1 cellular context compared by ENCODE assay signal in the genomic region with DNA sequence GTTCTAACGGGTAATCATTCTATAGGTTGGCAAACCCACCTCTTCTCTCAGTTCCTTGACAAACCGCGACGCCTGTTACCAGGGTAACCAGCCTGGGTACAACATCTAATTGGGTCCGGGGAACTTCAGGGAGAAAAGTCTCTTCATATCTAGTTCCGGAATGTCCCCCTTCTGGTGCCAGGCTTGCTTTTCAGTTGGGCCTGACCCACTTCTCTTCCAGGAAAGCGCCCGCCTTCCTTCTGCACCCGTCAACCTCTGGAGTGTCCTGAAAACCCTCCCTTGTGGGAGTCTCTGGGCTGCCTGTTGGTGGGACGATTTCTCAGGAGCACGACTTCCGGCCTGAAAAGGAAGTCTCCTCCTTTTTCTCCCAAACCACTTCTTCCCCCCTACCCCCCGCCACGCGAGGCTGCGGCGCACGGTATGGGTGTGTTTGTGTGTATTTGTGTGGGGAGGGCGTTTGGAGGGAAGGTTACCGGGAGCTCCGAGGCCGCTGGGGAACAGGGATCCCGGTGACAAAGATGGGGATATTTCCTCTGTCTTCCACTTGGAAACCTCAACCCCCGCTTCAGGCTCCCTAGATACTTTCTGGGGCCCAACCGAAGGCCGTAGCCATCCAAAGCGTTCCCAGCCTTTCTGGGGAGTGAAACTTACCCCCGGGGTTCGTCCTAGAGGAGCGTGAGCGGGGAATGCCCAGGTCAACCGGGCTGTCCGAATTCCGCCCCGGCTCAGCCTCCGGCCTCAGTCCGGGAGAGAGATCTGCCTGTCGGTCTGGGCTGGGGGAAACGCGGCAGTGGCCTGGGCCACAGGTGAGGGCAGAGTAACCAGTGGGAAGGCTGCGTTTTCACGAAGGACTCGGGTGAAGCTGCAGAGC.
TF ChIP-seq lines count a peak whose summit lies in the region.

A gene with protein sequence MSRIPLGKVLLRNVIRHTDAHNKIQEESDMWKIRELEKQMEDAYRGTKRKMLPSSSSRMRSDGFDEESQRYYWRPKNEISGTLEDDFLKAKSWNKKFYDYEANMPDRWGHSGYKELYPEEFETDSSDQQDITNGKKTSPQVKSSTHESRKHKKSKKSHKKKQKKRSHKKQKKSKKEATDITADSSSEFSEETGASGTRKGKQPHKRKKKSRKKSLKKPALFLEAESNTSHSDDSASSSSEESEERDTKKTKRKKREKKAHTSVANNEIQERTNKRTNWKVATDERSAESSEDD (plus strand): TSS at position 359 of the 871 bp plus-strand sequence. CDS start 1,276 bp downstream, outside the sequence.
A gene with protein sequence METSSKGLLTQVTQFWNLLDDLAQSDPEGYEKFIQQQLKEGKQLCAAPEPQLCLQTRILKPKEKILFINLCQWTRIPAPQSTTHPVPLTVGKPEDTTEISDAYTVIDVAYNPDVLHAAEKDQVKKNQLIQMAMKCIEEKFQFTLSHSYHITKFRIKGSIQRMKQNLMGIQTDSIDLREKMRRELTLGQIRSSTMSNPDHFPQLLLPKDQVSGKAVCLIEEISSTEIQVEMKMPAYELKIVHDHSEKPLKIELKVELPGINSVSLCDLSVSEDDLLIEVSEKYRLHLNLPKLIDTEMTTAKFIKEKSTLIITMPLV (minus strand): TSS at position 77 of the 871 bp plus-strand sequence. CDS start 843 bp downstream, outside the sequence.

TF ChIP-seq in HepG2, 621 proteins besides CTCF, POLR2A, EP300 and RAD21 (continued from another document and continues in another):
- TF ChIP-seq, protein P1, sequence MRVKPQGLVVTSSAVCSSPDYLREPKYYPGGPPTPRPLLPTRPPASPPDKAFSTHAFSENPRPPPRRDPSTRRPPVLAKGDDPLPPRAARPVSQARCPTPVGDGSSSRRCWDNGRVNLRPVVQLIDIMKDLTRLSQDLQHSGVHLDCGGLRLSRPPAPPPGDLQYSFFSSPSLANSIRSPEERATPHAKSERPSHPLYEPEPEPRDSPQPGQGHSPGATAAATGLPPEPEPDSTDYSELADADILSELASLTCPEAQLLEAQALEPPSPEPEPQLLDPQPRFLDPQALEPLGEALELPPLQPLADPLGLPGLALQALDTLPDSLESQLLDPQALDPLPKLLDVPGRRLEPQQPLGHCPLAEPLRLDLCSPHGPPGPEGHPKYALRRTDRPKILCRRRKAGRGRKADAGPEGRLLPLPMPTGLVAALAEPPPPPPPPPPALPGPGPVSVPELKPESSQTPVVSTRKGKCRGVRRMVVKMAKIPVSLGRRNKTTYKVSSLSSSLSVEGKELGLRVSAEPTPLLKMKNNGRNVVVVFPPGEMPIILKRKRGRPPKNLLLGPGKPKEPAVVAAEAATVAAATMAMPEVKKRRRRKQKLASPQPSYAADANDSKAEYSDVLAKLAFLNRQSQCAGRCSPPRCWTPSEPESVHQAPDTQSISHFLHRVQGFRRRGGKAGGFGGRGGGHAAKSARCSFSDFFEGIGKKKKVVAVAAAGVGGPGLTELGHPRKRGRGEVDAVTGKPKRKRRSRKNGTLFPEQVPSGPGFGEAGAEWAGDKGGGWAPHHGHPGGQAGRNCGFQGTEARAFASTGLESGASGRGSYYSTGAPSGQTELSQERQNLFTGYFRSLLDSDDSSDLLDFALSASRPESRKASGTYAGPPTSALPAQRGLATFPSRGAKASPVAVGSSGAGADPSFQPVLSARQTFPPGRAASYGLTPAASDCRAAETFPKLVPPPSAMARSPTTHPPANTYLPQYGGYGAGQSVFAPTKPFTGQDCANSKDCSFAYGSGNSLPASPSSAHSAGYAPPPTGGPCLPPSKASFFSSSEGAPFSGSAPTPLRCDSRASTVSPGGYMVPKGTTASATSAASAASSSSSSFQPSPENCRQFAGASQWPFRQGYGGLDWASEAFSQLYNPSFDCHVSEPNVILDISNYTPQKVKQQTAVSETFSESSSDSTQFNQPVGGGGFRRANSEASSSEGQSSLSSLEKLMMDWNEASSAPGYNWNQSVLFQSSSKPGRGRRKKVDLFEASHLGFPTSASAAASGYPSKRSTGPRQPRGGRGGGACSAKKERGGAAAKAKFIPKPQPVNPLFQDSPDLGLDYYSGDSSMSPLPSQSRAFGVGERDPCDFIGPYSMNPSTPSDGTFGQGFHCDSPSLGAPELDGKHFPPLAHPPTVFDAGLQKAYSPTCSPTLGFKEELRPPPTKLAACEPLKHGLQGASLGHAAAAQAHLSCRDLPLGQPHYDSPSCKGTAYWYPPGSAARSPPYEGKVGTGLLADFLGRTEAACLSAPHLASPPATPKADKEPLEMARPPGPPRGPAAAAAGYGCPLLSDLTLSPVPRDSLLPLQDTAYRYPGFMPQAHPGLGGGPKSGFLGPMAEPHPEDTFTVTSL (CRISPR knock-in tag; IDR thresholded peaks at IDR 0.05; ENCODE audit: borderline replicate concordance), result no peak
- TF ChIP-seq KLF11 (CRISPR knock-in tag; IDR thresholded peaks at IDR 0.05) (peak; percentile 54; the same call in 1 of the 2 replicates), ARID2 (CRISPR knock-in tag; IDR thresholded peaks at IDR 0.05; ENCODE audit: borderline replicate concordance) (no peak), NFYC (CRISPR knock-in tag; IDR thresholded peaks at IDR 0.05) (peak; percentile 39), MTA1 (CRISPR knock-in tag; IDR thresholded peaks at IDR 0.05; ENCODE audit: borderline replicate concordance) (no peak), RNF2 (conservative IDR thresholded peaks at IDR 0.05; ENCODE audit: low read depth) (0 out of 2 replicates have a peak, but pooled peaks have one; percentile 35), KMT2A (CRISPR knock-in tag; IDR thresholded peaks at IDR 0.05) (peak; percentile 63), ZNF7 (CRISPR knock-in tag; IDR thresholded peaks at IDR 0.05) (no peak), ZNF235 (CRISPR knock-in tag; IDR thresholded peaks at IDR 0.05; ENCODE audit: borderline replicate concordance) (no peak), ARNT (IDR thresholded peaks at IDR 0.05) (no peak), ZNF30 (CRISPR knock-in tag; IDR thresholded peaks at IDR 0.05) (no peak), ZNF501 (CRISPR knock-in tag; IDR thresholded peaks at IDR 0.05) (peak; percentile 66), U2AF1 (optimal IDR thresholded peaks at IDR 0.05; ENCODE audit: low read depth, low read length) (peak; percentile 92), ZFP82 (CRISPR knock-in tag; IDR thresholded peaks at IDR 0.05; ENCODE audit: borderline replicate concordance) (no peak), ZNF749 (CRISPR knock-in tag; IDR thresholded peaks at IDR 0.05; ENCODE audit: borderline replicate concordance) (no peak), HNRNPUL1 (IDR thresholded peaks at IDR 0.05; ENCODE audit: low read depth, low read length) (no peak), THYN1 (CRISPR knock-in tag; IDR thresholded peaks at IDR 0.05; ENCODE audit: borderline replicate concordance, low read depth) (no peak), CENPX (CRISPR knock-in tag; IDR thresholded peaks at IDR 0.05) (no peak), BHLHE40 (IDR thresholded peaks at IDR 0.05; ENCODE audit: low read length) (no peak), CREM (IDR thresholded peaks at IDR 0.05) (peak; percentile 40), CREM (CRISPR knock-in tag; IDR thresholded peaks at IDR 0.05) (no peak), ZNF331 (CRISPR knock-in tag; IDR thresholded peaks at IDR 0.05) (no peak; the same call in 1 of the 2 replicates), ZNF557 (CRISPR knock-in tag; IDR thresholded peaks at IDR 0.05) (no peak), NR2F1 (CRISPR knock-in tag; IDR thresholded peaks at IDR 0.05) (no peak), CAMTA2 (CRISPR knock-in tag; IDR thresholded peaks at IDR 0.05; ENCODE audit: borderline replicate concordance) (no peak), FOXO1 (CRISPR knock-in tag; IDR thresholded peaks at IDR 0.05) (0 out of 2 replicates have a peak, but pooled peaks have one; percentile 8), ZFP41 (CRISPR knock-in tag; IDR thresholded peaks at IDR 0.05; ENCODE audit: borderline replicate concordance) (no peak), ZNF678 (CRISPR knock-in tag; IDR thresholded peaks at IDR 0.05) (no peak)
- TF ChIP-seq, protein P2, sequence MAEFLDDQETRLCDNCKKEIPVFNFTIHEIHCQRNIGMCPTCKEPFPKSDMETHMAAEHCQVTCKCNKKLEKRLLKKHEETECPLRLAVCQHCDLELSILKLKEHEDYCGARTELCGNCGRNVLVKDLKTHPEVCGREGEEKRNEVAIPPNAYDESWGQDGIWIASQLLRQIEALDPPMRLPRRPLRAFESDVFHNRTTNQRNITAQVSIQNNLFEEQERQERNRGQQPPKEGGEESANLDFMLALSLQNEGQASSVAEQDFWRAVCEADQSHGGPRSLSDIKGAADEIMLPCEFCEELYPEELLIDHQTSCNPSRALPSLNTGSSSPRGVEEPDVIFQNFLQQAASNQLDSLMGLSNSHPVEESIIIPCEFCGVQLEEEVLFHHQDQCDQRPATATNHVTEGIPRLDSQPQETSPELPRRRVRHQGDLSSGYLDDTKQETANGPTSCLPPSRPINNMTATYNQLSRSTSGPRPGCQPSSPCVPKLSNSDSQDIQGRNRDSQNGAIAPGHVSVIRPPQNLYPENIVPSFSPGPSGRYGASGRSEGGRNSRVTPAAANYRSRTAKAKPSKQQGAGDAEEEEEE (CRISPR knock-in tag; IDR thresholded peaks at IDR 0.05; ENCODE audit: borderline replicate concordance), result no peak
- TF ChIP-seq, protein P3, sequence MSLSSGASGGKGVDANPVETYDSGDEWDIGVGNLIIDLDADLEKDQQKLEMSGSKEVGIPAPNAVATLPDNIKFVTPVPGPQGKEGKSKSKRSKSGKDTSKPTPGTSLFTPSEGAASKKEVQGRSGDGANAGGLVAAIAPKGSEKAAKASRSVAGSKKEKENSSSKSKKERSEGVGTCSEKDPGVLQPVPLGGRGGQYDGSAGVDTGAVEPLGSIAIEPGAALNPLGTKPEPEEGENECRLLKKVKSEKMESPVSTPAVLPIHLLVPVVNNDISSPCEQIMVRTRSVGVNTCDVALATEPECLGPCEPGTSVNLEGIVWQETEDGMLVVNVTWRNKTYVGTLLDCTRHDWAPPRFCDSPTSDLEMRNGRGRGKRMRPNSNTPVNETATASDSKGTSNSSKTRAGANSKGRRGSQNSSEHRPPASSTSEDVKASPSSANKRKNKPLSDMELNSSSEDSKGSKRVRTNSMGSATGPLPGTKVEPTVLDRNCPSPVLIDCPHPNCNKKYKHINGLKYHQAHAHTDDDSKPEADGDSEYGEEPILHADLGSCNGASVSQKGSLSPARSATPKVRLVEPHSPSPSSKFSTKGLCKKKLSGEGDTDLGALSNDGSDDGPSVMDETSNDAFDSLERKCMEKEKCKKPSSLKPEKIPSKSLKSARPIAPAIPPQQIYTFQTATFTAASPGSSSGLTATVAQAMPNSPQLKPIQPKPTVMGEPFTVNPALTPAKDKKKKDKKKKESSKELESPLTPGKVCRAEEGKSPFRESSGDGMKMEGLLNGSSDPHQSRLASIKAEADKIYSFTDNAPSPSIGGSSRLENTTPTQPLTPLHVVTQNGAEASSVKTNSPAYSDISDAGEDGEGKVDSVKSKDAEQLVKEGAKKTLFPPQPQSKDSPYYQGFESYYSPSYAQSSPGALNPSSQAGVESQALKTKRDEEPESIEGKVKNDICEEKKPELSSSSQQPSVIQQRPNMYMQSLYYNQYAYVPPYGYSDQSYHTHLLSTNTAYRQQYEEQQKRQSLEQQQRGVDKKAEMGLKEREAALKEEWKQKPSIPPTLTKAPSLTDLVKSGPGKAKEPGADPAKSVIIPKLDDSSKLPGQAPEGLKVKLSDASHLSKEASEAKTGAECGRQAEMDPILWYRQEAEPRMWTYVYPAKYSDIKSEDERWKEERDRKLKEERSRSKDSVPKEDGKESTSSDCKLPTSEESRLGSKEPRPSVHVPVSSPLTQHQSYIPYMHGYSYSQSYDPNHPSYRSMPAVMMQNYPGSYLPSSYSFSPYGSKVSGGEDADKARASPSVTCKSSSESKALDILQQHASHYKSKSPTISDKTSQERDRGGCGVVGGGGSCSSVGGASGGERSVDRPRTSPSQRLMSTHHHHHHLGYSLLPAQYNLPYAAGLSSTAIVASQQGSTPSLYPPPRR (CRISPR knock-in tag; IDR thresholded peaks at IDR 0.05; ENCODE audit: borderline replicate concordance), result no peak
- TF ChIP-seq, protein P4, sequence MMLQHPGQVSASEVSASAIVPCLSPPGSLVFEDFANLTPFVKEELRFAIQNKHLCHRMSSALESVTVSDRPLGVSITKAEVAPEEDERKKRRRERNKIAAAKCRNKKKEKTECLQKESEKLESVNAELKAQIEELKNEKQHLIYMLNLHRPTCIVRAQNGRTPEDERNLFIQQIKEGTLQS (CRISPR knock-in tag; IDR thresholded peaks at IDR 0.05), result no peak
- TF ChIP-seq, protein P5, sequence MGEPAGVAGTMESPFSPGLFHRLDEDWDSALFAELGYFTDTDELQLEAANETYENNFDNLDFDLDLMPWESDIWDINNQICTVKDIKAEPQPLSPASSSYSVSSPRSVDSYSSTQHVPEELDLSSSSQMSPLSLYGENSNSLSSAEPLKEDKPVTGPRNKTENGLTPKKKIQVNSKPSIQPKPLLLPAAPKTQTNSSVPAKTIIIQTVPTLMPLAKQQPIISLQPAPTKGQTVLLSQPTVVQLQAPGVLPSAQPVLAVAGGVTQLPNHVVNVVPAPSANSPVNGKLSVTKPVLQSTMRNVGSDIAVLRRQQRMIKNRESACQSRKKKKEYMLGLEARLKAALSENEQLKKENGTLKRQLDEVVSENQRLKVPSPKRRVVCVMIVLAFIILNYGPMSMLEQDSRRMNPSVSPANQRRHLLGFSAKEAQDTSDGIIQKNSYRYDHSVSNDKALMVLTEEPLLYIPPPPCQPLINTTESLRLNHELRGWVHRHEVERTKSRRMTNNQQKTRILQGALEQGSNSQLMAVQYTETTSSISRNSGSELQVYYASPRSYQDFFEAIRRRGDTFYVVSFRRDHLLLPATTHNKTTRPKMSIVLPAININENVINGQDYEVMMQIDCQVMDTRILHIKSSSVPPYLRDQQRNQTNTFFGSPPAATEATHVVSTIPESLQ (CRISPR knock-in tag; conservative IDR thresholded peaks at IDR 0.05), result peak; percentile 61; the same call in 1 of the 2 replicates
- TF ChIP-seq, protein P6, sequence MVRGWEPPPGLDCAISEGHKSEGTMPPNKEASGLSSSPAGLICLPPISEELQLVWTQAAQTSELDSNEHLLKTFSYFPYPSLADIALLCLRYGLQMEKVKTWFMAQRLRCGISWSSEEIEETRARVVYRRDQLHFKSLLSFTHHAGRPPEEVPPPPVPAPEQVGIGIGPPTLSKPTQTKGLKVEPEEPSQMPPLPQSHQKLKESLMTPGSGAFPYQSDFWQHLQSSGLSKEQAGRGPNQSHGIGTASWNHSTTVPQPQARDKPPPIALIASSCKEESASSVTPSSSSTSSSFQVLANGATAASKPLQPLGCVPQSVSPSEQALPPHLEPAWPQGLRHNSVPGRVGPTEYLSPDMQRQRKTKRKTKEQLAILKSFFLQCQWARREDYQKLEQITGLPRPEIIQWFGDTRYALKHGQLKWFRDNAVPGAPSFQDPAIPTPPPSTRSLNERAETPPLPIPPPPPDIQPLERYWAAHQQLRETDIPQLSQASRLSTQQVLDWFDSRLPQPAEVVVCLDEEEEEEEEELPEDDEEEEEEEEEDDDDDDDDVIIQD (CRISPR knock-in tag; IDR thresholded peaks at IDR 0.05; ENCODE audit: low read depth), result no peak
- TF ChIP-seq, protein P7, sequence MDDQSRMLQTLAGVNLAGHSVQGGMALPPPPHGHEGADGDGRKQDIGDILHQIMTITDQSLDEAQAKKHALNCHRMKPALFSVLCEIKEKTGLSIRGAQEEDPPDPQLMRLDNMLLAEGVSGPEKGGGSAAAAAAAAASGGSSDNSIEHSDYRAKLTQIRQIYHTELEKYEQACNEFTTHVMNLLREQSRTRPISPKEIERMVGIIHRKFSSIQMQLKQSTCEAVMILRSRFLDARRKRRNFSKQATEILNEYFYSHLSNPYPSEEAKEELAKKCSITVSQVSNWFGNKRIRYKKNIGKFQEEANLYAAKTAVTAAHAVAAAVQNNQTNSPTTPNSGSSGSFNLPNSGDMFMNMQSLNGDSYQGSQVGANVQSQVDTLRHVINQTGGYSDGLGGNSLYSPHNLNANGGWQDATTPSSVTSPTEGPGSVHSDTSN (CRISPR knock-in tag; IDR thresholded peaks at IDR 0.05; ENCODE audit: borderline replicate concordance), result 0 out of 2 replicates have a peak, but pooled peaks have one; percentile 18
